8 cellular contexts compared by ENCODE assay signal in genomic region chr2:55311444-55311870, GRCh38. TPM values are rescaled to one million over a fixed set of nuclear protein-coding genes. Genes with fewer than 3 reads are reported as not detected.
A peak's percentile ranks its signal among the peaks of the same experiment; 100 is the strongest.
DNase-seq lines count a peak whose midpoint lies in the region; ATAC-seq, FAIRE-seq and TF ChIP-seq lines count a peak whose summit lies in the region.

No MANE protein-coding gene starts in this region.

- H3K4me3 ChIP-seq in adipocyte (ENCODE audit: low read length) (peak overlapping the region; percentile 35), kidney (ENCODE audit: low read length in 2 of 2) (no peak overlapping the region), left ventricle myocardium inferior (no peak overlapping the region)

- H3K4me1 ChIP-seq in adipocyte (ENCODE audit: control insufficient read depth, insufficient read depth, low read length): peaks cover 22% of the 10 kb centered on the region
- no peaks in the 10 kb centered on the region for H3K4me1 ChIP-seq in kidney (ENCODE audit: control insufficient read depth in 1 of 2, insufficient read depth in 1 of 2, low read depth in 1 of 2, low read length in 2 of 2)
- H3K4me1 ChIP-seq in left ventricle myocardium inferior: peaks cover 5% of the 10 kb centered on the region

- H3K27me3 ChIP-seq in adipocyte (replicated peaks; ENCODE audit: control insufficient read depth, insufficient read depth, low read length) (no peaks in the 10 kb centered on the region), left ventricle myocardium inferior (ENCODE audit: low read depth) (no peaks in the 10 kb centered on the region)

- ATAC-seq in GM21367 (IDR thresholded peaks at IDR 0.05; ENCODE audit: unreplicated experiment): peak; percentile 91
- ATAC-seq in HG03520 (IDR thresholded peaks at IDR 0.05; ENCODE audit: unreplicated experiment): peak; percentile 94

- intact Hi-C loops in kidney (cut with DNase I): no loop called here
- intact Hi-C loops in left ventricle myocardium inferior (cut with micrococcal nuclease): loop anchor here (10.0 kb wide), 1 partner anchor 1007 kb away; no protein-coding TSS in a partner anchor

- no peak for FAIRE-seq in kidney (lab: Jason Lieb, UNC)

- DNase-seq in GM10248 (ENCODE audit: extremely low spot score) (peak; percentile 50), adipocyte (ENCODE audit: low read depth) (peak; percentile 43), NCI-H1105 (lab: John Stamatoyannopoulos, UW) (no peak), kidney (no peak), left ventricle myocardium inferior (no peak)
- peak; percentile 15 to 30 for DNase-seq in stimulated activated CD8-positive, alpha-beta memory T cell treated with anti-CD3 and anti-CD28 coated beads, Interleukin-15, amount 100 ng/mL, for 48 hours (ENCODE audit: low read depth in 2 of 2)

- TF ChIP-seq CTCF in GM10248 (IDR thresholded peaks at IDR 0.05; ENCODE audit: control extremely low read depth, extremely low read depth, low read depth, missing control alignments) (no peak), kidney (IDR thresholded peaks at IDR 0.05; ENCODE audit: borderline replicate concordance, extremely low read depth, insufficient read depth) (no peak), left ventricle myocardium inferior (IDR thresholded peaks at IDR 0.05; ENCODE audit: borderline replicate concordance) (no peak)

- POLR2A ChIA-PET in GM10248 (lab: Yijun Ruan, JAX): no interaction called here

- no peak overlapping the region for H3K9ac ChIP-seq in adipocyte (ENCODE audit: low read length)
- H3K9ac ChIP-seq in kidney (ENCODE audit: low read length in 2 of 2): no peak overlapping the region

- no peaks in the 10 kb centered on the region for H3K9me3 ChIP-seq in adipocyte (ENCODE audit: control insufficient read depth, low read length)
- H3K9me3 ChIP-seq in kidney (ENCODE audit: control insufficient read depth in 1 of 2, low read length in 2 of 2): no peaks in the 10 kb centered on the region
- H3K9me3 ChIP-seq in left ventricle myocardium inferior (replicated peaks): no peaks in the 10 kb centered on the region

- CTCF ChIA-PET in GM10248 (lab: Yijun Ruan, JAX): interaction anchor here (0.6 to 2.2 kb wide), 6 partner anchors 9 to 25 kb away, joined by 3 to 5 read pairs (median 3); no protein-coding TSS in a partner anchor

- H3K27ac ChIP-seq in kidney (ENCODE audit: low read depth in 2 of 2, low read length in 2 of 2) (no peak overlapping the region), left ventricle myocardium inferior (replicated peaks) (no peak overlapping the region)

- H3K36me3 ChIP-seq in adipocyte (ENCODE audit: control insufficient read depth, insufficient read depth, low read length, severe bottlenecking) (peaks cover 50% of the 10 kb centered on the region), kidney (ENCODE audit: control insufficient read depth in 1 of 2, insufficient read depth in 2 of 2, low read length in 2 of 2) (peaks cover 0 to 4% of the 10 kb centered on the region in 2 donors), left ventricle myocardium inferior (peaks cover 52% of the 10 kb centered on the region)

RNA-seq across cellular contexts. Expression of gene MTIF2, which starts 42.4 kb away (rescaled TPM):
- total RNA-seq in kidney (27.3 TPM), left ventricle myocardium inferior (53.0 TPM)
- polyA plus RNA-seq in kidney (ENCODE audit: insufficient read depth, low read depth, low replicate concordance): 26.0 TPM

Comparison
In these comparisons a context has a peak if more than half of its experiments do, and no peak if none do; other contexts are left out.
1. DNase-seq: peak in GM10248 (single experiment), adipocyte (single experiment) and stimulated activated CD8-positive, alpha-beta memory T cell treated with anti-CD3 and anti-CD28 coated beads, Interleukin-15, amount 100 ng/mL, for 48 hours (2 of 2); none in NCI-H1105 (single experiment), kidney (single experiment) and left ventricle myocardium inferior (single experiment).